In the genomic region with DNA sequence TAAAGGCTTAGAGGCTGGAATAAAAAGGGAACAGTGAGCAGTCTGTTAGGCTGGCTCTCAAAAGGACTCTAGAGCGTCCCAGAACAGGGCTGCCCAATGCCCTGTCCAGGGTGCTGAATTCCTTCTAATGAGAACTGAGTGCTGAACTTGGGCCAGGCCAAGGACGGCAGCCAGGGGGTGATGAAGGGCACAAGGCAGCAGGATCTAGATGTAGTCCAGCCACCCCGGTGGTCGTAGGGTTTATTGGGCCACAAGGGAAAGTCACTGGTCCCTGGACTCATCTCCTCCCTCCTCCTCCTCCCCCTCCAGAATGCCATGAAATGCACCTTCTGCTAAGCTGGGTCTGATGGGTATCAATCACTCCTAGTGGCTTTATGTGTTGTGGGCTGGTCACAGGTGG, we compare ENCODE assay signal across 1 cellular context.
TF ChIP-seq lines count a peak whose summit lies in the region.

No MANE protein-coding gene starts in this region.

TF ChIP-seq in WTC11, 78 proteins besides CTCF, POLR2A, EP300 and RAD21 (continued from another document and continues in another):
- TF ChIP-seq, protein P1, sequence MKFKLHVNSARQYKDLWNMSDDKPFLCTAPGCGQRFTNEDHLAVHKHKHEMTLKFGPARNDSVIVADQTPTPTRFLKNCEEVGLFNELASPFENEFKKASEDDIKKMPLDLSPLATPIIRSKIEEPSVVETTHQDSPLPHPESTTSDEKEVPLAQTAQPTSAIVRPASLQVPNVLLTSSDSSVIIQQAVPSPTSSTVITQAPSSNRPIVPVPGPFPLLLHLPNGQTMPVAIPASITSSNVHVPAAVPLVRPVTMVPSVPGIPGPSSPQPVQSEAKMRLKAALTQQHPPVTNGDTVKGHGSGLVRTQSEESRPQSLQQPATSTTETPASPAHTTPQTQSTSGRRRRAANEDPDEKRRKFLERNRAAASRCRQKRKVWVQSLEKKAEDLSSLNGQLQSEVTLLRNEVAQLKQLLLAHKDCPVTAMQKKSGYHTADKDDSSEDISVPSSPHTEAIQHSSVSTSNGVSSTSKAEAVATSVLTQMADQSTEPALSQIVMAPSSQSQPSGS (CRISPR knock-in tag; IDR thresholded peaks at IDR 0.05; ENCODE audit: borderline replicate concordance, low read depth) = no peak
- TF ChIP-seq, protein P2, sequence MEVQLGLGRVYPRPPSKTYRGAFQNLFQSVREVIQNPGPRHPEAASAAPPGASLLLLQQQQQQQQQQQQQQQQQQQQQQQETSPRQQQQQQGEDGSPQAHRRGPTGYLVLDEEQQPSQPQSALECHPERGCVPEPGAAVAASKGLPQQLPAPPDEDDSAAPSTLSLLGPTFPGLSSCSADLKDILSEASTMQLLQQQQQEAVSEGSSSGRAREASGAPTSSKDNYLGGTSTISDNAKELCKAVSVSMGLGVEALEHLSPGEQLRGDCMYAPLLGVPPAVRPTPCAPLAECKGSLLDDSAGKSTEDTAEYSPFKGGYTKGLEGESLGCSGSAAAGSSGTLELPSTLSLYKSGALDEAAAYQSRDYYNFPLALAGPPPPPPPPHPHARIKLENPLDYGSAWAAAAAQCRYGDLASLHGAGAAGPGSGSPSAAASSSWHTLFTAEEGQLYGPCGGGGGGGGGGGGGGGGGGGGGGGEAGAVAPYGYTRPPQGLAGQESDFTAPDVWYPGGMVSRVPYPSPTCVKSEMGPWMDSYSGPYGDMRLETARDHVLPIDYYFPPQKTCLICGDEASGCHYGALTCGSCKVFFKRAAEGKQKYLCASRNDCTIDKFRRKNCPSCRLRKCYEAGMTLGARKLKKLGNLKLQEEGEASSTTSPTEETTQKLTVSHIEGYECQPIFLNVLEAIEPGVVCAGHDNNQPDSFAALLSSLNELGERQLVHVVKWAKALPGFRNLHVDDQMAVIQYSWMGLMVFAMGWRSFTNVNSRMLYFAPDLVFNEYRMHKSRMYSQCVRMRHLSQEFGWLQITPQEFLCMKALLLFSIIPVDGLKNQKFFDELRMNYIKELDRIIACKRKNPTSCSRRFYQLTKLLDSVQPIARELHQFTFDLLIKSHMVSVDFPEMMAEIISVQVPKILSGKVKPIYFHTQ (CRISPR knock-in tag; IDR thresholded peaks at IDR 0.05) = no peak
- no peak for TF ChIP-seq NFYB (CRISPR knock-in tag; conservative IDR thresholded peaks at IDR 0.05; ENCODE audit: low read depth)
- no peak for TF ChIP-seq IRF2 (CRISPR knock-in tag; IDR thresholded peaks at IDR 0.05; ENCODE audit: borderline replicate concordance, low read depth)
- TF ChIP-seq CBFB (CRISPR knock-in tag; IDR thresholded peaks at IDR 0.05; ENCODE audit: low read depth) = no peak
- TF ChIP-seq, protein P3, sequence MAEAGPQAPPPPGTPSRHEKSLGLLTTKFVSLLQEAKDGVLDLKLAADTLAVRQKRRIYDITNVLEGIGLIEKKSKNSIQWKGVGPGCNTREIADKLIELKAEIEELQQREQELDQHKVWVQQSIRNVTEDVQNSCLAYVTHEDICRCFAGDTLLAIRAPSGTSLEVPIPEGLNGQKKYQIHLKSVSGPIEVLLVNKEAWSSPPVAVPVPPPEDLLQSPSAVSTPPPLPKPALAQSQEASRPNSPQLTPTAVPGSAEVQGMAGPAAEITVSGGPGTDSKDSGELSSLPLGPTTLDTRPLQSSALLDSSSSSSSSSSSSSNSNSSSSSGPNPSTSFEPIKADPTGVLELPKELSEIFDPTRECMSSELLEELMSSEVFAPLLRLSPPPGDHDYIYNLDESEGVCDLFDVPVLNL (CRISPR knock-in tag; IDR thresholded peaks at IDR 0.05; ENCODE audit: borderline replicate concordance, low read depth) = no peak
- TF ChIP-seq MLX (CRISPR knock-in tag; IDR thresholded peaks at IDR 0.05) = no peak
- peak; percentile 66; the same call in 1 of the 2 replicates for TF ChIP-seq USF1 (CRISPR knock-in tag; IDR thresholded peaks at IDR 0.05)
- TF ChIP-seq ZNF281 (CRISPR knock-in tag; IDR thresholded peaks at IDR 0.05) = peak; percentile 59; the same call in 1 of the 2 replicates
- TF ChIP-seq CREB1 (CRISPR knock-in tag; IDR thresholded peaks at IDR 0.05) = peak; percentile 77; the same call in 1 of the 2 replicates
- peak; percentile 91; the same call in 1 of the 2 replicates for TF ChIP-seq ZNF232 (CRISPR knock-in tag; IDR thresholded peaks at IDR 0.05)
- TF ChIP-seq, protein P4, sequence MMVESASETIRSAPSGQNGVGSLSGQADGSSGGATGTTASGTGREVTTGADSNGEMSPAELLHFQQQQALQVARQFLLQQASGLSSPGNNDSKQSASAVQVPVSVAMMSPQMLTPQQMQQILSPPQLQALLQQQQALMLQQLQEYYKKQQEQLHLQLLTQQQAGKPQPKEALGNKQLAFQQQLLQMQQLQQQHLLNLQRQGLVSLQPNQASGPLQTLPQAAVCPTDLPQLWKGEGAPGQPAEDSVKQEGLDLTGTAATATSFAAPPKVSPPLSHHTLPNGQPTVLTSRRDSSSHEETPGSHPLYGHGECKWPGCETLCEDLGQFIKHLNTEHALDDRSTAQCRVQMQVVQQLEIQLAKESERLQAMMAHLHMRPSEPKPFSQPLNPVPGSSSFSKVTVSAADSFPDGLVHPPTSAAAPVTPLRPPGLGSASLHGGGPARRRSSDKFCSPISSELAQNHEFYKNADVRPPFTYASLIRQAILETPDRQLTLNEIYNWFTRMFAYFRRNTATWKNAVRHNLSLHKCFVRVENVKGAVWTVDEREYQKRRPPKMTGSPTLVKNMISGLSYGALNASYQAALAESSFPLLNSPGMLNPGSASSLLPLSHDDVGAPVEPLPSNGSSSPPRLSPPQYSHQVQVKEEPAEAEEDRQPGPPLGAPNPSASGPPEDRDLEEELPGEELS (CRISPR knock-in tag; IDR thresholded peaks at IDR 0.05) = peak; percentile 87
- TF ChIP-seq MAX (CRISPR knock-in tag; IDR thresholded peaks at IDR 0.05) = peak; percentile 55; the same call in 1 of the 2 replicates
- no peak for TF ChIP-seq FOXK1 (CRISPR knock-in tag; IDR thresholded peaks at IDR 0.05)
- peak; percentile 79; the same call in 1 of the 2 replicates for TF ChIP-seq FOXP1 (CRISPR knock-in tag; IDR thresholded peaks at IDR 0.05; ENCODE audit: borderline replicate concordance)
- no peak for TF ChIP-seq ZMAT4 (CRISPR knock-in tag; IDR thresholded peaks at IDR 0.05)
- peak; percentile 32; the same call in 1 of the 2 replicates for TF ChIP-seq TCF7 (CRISPR knock-in tag; IDR thresholded peaks at IDR 0.05; ENCODE audit: low read depth)
- TF ChIP-seq ZNF512 (CRISPR knock-in tag; IDR thresholded peaks at IDR 0.05; ENCODE audit: borderline replicate concordance) = no peak
- TF ChIP-seq TP53 (CRISPR knock-in tag; IDR thresholded peaks at IDR 0.05) = 0 out of 2 replicates have a peak, but pooled peaks have one; percentile 41
- TF ChIP-seq PRDM15 (CRISPR knock-in tag; IDR thresholded peaks at IDR 0.05) = no peak
- TF ChIP-seq ARID4B (CRISPR knock-in tag; IDR thresholded peaks at IDR 0.05; ENCODE audit: borderline replicate concordance) = peak; percentile 91
- no peak for TF ChIP-seq MXD4 (CRISPR knock-in tag; IDR thresholded peaks at IDR 0.05; ENCODE audit: borderline replicate concordance)
